ENCODE assay signal across 8 cellular contexts in the genomic region with DNA sequence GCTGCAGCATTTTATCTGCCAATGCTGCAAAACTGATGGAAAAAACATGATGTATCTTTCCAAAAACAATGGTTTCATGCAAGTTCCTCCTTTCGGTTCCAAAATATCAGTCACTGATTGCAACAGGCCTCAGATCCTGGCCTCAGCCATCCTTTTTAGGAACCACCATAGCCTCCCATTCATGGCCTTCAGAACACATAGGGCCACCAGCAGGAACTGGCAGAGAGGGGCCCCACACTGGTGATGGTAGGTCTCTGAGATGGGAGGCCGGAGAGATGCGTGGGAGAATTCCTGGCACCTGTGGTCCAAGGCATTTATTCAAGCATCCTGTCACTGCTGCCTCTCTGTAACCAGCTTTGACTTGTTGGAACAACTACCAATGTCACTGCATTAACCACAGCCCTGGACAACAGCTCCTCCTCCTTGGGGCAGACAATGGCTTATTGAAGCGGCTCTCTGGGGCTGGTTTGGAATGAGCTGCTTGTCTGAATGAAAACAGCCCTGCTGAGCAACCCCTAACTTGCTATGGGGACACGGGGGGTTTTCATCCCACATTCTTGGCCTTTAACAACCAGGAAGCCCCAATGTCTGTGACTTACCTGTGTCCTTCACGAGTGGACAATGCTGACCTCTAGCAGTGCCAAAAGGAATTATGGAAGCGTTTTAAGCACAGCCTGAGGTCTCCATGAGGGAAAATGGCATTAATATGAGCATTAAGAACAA.
DNase-seq lines count a peak whose midpoint lies in the region; ATAC-seq and TF ChIP-seq lines count a peak whose summit lies in the region.

No MANE protein-coding gene starts in this region.

- H3K27me3 Mint-ChIP-seq in nephron progenitor cell (ENCODE audit: low read depth, poor library complexity), result peaks cover 3% of the 10 kb centered on the region
- peaks cover 16% of the 10 kb centered on the region for H3K27me3 Mint-ChIP-seq in activated CD4-positive, alpha-beta memory T cell treated with anti-CD3 and anti-CD28 coated beads, Interleukin-2, amount 10 ng/mL, durations not matched to agents 7 days and 5 days

- peaks cover 97% of the 10 kb centered on the region for H3K4me1 Mint-ChIP-seq in nephron progenitor cell
- H3K4me1 Mint-ChIP-seq in activated CD4-positive, alpha-beta memory T cell treated with anti-CD3 and anti-CD28 coated beads, Interleukin-2, amount 10 ng/mL, durations not matched to agents 7 days and 5 days, result peaks cover 8% of the 10 kb centered on the region

- POLR2A ChIA-PET in activated CD4-positive, alpha-beta memory T cell treated with anti-CD3 and anti-CD28 coated beads, Interleukin-2, amount 10 ng/mL, durations not matched to agents 7 days and 5 days (lab: Charles Lee), result no interaction called here

- peak overlapping the region in 2 of 4 donors; percentile 24 to 51 for H3K27ac ChIP-seq in Peyer's patch

- no peaks in the 10 kb centered on the region for H3K36me3 ChIP-seq in Peyer's patch

- H3K9me3 ChIP-seq in Peyer's patch, result no peaks in the 10 kb centered on the region

- no peaks in the 10 kb centered on the region for H3K27me3 ChIP-seq in Peyer's patch

- peak overlapping the region; percentile 14 for H3K4me3 Mint-ChIP-seq in nephron progenitor cell
- no peak overlapping the region for H3K4me3 Mint-ChIP-seq in activated CD4-positive, alpha-beta memory T cell treated with anti-CD3 and anti-CD28 coated beads, Interleukin-2, amount 10 ng/mL, durations not matched to agents 7 days and 5 days

- H3K9me3 Mint-ChIP-seq in nephron progenitor cell, result no peaks in the 10 kb centered on the region
- H3K9me3 Mint-ChIP-seq in activated CD4-positive, alpha-beta memory T cell treated with anti-CD3 and anti-CD28 coated beads, Interleukin-2, amount 10 ng/mL, durations not matched to agents 7 days and 5 days, result no peaks in the 10 kb centered on the region

- CTCF ChIA-PET in activated CD4-positive, alpha-beta memory T cell treated with anti-CD3 and anti-CD28 coated beads, Interleukin-2, amount 10 ng/mL, durations not matched to agents 7 days and 5 days (lab: Charles Lee), result interaction anchor here (0.6 kb wide), 1 partner anchor 1047 kb away, joined by 3 read pairs; no protein-coding TSS in a partner anchor

- peak overlapping the region; percentile 93 for H3K27ac Mint-ChIP-seq in nephron progenitor cell
- no peak overlapping the region for H3K27ac Mint-ChIP-seq in activated CD4-positive, alpha-beta memory T cell treated with anti-CD3 and anti-CD28 coated beads, Interleukin-2, amount 10 ng/mL, durations not matched to agents 7 days and 5 days

- DNase-seq in AML-193 (lab: John Stamatoyannopoulos, UW) (peak; percentile 70 to 71), SIG-M5 (lab: John Stamatoyannopoulos, UW) (peak; percentile 70), fibroblast of the aortic adventitia (ENCODE audit: low read depth) (peak; percentile 64), nephron progenitor cell (no peak), Peyer's patch (no peak), dermis blood vessel endothelial cell (no peak)
- no peak for DNase-seq in activated CD4-positive, alpha-beta memory T cell treated with anti-CD3 and anti-CD28 coated beads, Interleukin-2, amount 10 ng/mL, durations not matched to agents 7 days and 5 days

- ATAC-seq in HG02970 (IDR thresholded peaks at IDR 0.05; ENCODE audit: low FRiP score, unreplicated experiment), result no peak

- no peak for TF ChIP-seq POLR2A in Peyer's patch (IDR thresholded peaks at IDR 0.05)

- H3K4me1 ChIP-seq in Peyer's patch, result peaks cover 0 to 8% (median 0%) of the 10 kb centered on the region in 4 donors

- H3K36me3 Mint-ChIP-seq in nephron progenitor cell (ENCODE audit: low read depth), result peaks cover 17% of the 10 kb centered on the region
- no peaks in the 10 kb centered on the region for H3K36me3 Mint-ChIP-seq in activated CD4-positive, alpha-beta memory T cell treated with anti-CD3 and anti-CD28 coated beads, Interleukin-2, amount 10 ng/mL, durations not matched to agents 7 days and 5 days (ENCODE audit: low read depth)

- TF ChIP-seq CTCF in fibroblast of the aortic adventitia (IDR thresholded peaks at IDR 0.05; ENCODE audit: insufficient read depth, low read length) (no peak), nephron progenitor cell (IDR thresholded peaks at IDR 0.05) (no peak), Peyer's patch (IDR thresholded peaks at IDR 0.05) (no peak)

- H3K4me3 ChIP-seq in fibroblast of the aortic adventitia (ENCODE audit: low read depth, low read length) (no peak overlapping the region), Peyer's patch (no peak overlapping the region)

Comparison
In these comparisons a context has a peak if more than half of its experiments do, and no peak if none do; other contexts are left out.
1. DNase-seq: peak in AML-193 (2 of 2), SIG-M5 (single experiment) and fibroblast of the aortic adventitia (single experiment); none in nephron progenitor cell (single experiment), Peyer's patch (0 of 3), activated CD4-positive, alpha-beta memory T cell treated with anti-CD3 and anti-CD28 coated beads, Interleukin-2, amount 10 ng/mL, durations not matched to agents 7 days and 5 days (single experiment) and dermis blood vessel endothelial cell (single experiment).